In genomic region chr12:6360578-6361490, GRCh38 we compare ENCODE assay signal across 16 cellular contexts. TPM values are rescaled to one million over a fixed set of nuclear protein-coding genes. Genes with fewer than 3 reads are reported as not detected.
DNase-seq lines count a peak whose midpoint lies in the region; ATAC-seq, FAIRE-seq and TF ChIP-seq lines count a peak whose summit lies in the region.
"Had no signal": no experiment of that assay in that cellular context is flagged by ENCODE, and none has a peak within 500 bp of the region (broad histone marks: within the 10 kb centered on the region; RNA-seq: fewer than 3 reads in every experiment).

No MANE protein-coding gene starts in this region.

- H3K9me3 Mint-ChIP-seq in chondrocyte (ENCODE audit: low read depth) = no peaks in the 10 kb centered on the region
- H3K9me3 Mint-ChIP-seq: CD8-positive, alpha-beta memory T cell had no signal

- CTCF ChIA-PET in A549 (lab: Yijun Ruan, JAX) = interaction anchor here (0.7 to 24.7 kb wide), 5 partner anchors 22 to 174 kb away, joined by 3 to 705 read pairs (median 5); partner anchors contain the start of genes GAPDH and TNFRSF1A

- H3K27ac Mint-ChIP-seq in chondrocyte (ENCODE audit: unreplicated experiment) = peak overlapping the region; percentile 51

- peak; percentile 23 for FAIRE-seq in A549 (lab: Jason Lieb, UNC)
- FAIRE-seq: TTC549 had no signal

- DNase-seq in A549 (ENCODE audit: low read depth in 1 of 2, low spot score in 1 of 2) (no peak), DMS79 treated with DMSO at 0.1 percent for 48 hours (lab: John Stamatoyannopoulos, UW) (peak; percentile 96), chondrocyte (ENCODE audit: low spot score) (no peak), osteoblast (ENCODE audit: insufficient read length, low spot score, missing footprints) (peak; percentile 71), iPS-NIHi11 (ENCODE audit: low spot score) (no peak), NCI-H1417 treated with DMSO at 0.1 percent for 48 hours (lab: John Stamatoyannopoulos, UW) (no peak), NCI-H128 (lab: John Stamatoyannopoulos, UW; ENCODE audit: unreplicated experiment) (no peak)
- DNase-seq: CD8-positive, alpha-beta memory T cell; head of caudate nucleus; IMR-90; NCI-H1105; NCI-H82; occipital lobe; SIG-M5 had no signal

- TF ChIP-seq EP300 in A549 (IDR thresholded peaks at IDR 0.05) = no peak

- no peak for TF ChIP-seq CTCF in A549 (IDR thresholded peaks at IDR 0.05)
- no peak for TF ChIP-seq CTCF in chondrocyte (IDR thresholded peaks at IDR 0.05)
- TF ChIP-seq CTCF in osteoblast (IDR thresholded peaks at IDR 0.05; ENCODE audit: extremely low read depth, low read depth, low read length) = no peak

- no peaks in the 10 kb centered on the region for H3K79me2 ChIP-seq in osteoblast (ENCODE audit: insufficient read depth, low read length)

- H3K27me3 Mint-ChIP-seq in chondrocyte (ENCODE audit: low read depth) = no peaks in the 10 kb centered on the region
- H3K27me3 Mint-ChIP-seq: CD8-positive, alpha-beta memory T cell had no signal

- H3K4me3 ChIP-seq in A549 = no peak overlapping the region
- H3K4me3 ChIP-seq in osteoblast (ENCODE audit: insufficient read depth, low read length) = no peak overlapping the region

- H3K27ac ChIP-seq in A549 (peak overlapping the region; percentile 98), osteoblast (ENCODE audit: low read depth, low read length) (no peak overlapping the region)

- WGBS in A549 (ENCODE audit: missing lambda C conversion rate) = 74% methylated on average over 11 of the region's 11 CpGs

- no peaks in the 10 kb centered on the region for H3K9me3 ChIP-seq in A549
- H3K9me3 ChIP-seq in osteoblast (ENCODE audit: low read depth, low read length) = no peaks in the 10 kb centered on the region

- H2AFZ ChIP-seq in osteoblast (ENCODE audit: low read length) = no peak overlapping the region

- no peaks in the 10 kb centered on the region for H4K20me1 ChIP-seq in osteoblast (ENCODE audit: insufficient read depth, low read length)

- no peak for TF ChIP-seq RAD21 in A549 (conservative IDR thresholded peaks at IDR 0.05 in 1 of 2, IDR thresholded peaks at IDR 0.05 in 1 of 2)

- peak overlapping the region; percentile 75 for H3K4me2 ChIP-seq in A549
- no peak overlapping the region for H3K4me2 ChIP-seq in osteoblast (ENCODE audit: insufficient read depth, low read length)

- H3K36me3 Mint-ChIP-seq in chondrocyte (ENCODE audit: low read depth) = peaks cover 2% of the 10 kb centered on the region
- H3K36me3 Mint-ChIP-seq: CD8-positive, alpha-beta memory T cell had no signal

- H3K36me3 ChIP-seq in osteoblast (ENCODE audit: insufficient read depth, low read length) = no peaks in the 10 kb centered on the region

- TF ChIP-seq POLR2A in A549 (IDR thresholded peaks at IDR 0.05; ENCODE audit: low read length) = no peak

- ATAC-seq in A549 (no peak), GM18517 (IDR thresholded peaks at IDR 0.05; ENCODE audit: unreplicated experiment) (no peak)

- POLR2A ChIA-PET in A549 (lab: Yijun Ruan, JAX) = interaction anchor here (0.9 to 1.3 kb wide), 4 partner anchors 10 to 173 kb away, joined by 3 to 6 read pairs (median 4); partner anchors contain the start of gene GAPDH

- peaks cover 32% of the 10 kb centered on the region for H3K4me1 Mint-ChIP-seq in chondrocyte (ENCODE audit: low read depth)

- H3K27me3 ChIP-seq in osteoblast (ENCODE audit: insufficient read depth, low read length) = peaks cover under 1% of the 10 kb centered on the region

- H3K4me1 ChIP-seq in A549 (peaks cover 42% of the 10 kb centered on the region), osteoblast (ENCODE audit: insufficient read depth, low read length) (peaks cover 10% of the 10 kb centered on the region)

- no peak overlapping the region for H3K4me3 Mint-ChIP-seq in chondrocyte (ENCODE audit: unreplicated experiment)

TF ChIP-seq in A549, 52 proteins besides CTCF, POLR2A, EP300 and RAD21:
- TF ChIP-seq KDM5A (IDR thresholded peaks at IDR 0.05) = no peak
- TF ChIP-seq NFE2L2 (conservative IDR thresholded peaks at IDR 0.05; ENCODE audit: low read length) = no peak
- no peak for TF ChIP-seq POLR2AphosphoS2 (conservative IDR thresholded peaks at IDR 0.05; ENCODE audit: low read length)
- no peak for TF ChIP-seq TP53 (CRISPR knock-in tag; IDR thresholded peaks at IDR 0.05)
- TF ChIP-seq ZFP36 (IDR thresholded peaks at IDR 0.05; ENCODE audit: borderline replicate concordance, partially characterized antibody) = no peak
- 0 out of 2 replicates have a peak, but pooled peaks have one; percentile 35 for TF ChIP-seq HOXB13 (CRISPR knock-in tag; IDR thresholded peaks at IDR 0.05; ENCODE audit: low read depth)
- TF ChIP-seq EHF (CRISPR knock-in tag; IDR thresholded peaks at IDR 0.05) = 0 out of 2 replicates have a peak, but pooled peaks have one; percentile 38
- no peak for TF ChIP-seq MAZ (IDR thresholded peaks at IDR 0.05; ENCODE audit: borderline replicate concordance, low read depth, low read length)
- TF ChIP-seq ZNF302 (CRISPR knock-in tag; IDR thresholded peaks at IDR 0.05) = no peak
- TF ChIP-seq, protein P1, sequence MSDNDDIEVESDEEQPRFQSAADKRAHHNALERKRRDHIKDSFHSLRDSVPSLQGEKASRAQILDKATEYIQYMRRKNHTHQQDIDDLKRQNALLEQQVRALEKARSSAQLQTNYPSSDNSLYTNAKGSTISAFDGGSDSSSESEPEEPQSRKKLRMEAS (IDR thresholded peaks at IDR 0.05) = no peak
- no peak for TF ChIP-seq BHLHE40 (IDR thresholded peaks at IDR 0.05; ENCODE audit: low read depth, low read length)

RNA-seq across cellular contexts. Expression of gene SCNN1A, which starts 14.5 kb away (rescaled TPM):
- polyA plus RNA-seq in A549 (2011; rRNA removed) (7.0 and 7.6 TPM in 2 replicates), A549 (2017; fragmentation: RNase III; extraction: RNeasy Plus Mini Kit Qiagen cat#74134 plus additional on column Dnase treatment) (4.3 to 6.0 TPM (median 5.7 TPM) in 3 replicates)
- 4.2 and 6.8 TPM in 2 replicates for polyA plus RNA-seq in A549 (2012; cell fraction: cytosol; rRNA removed)
- 14.1 and 14.4 TPM in 2 replicates for polyA plus RNA-seq in A549 (2012; cell fraction: nucleus; rRNA removed)
- 6.4 and 12.4 TPM in 2 replicates for polyA minus RNA-seq in A549 (2011; rRNA and poly(A)+ RNA removed)
- total RNA-seq in chondrocyte (0.87 to 2.6 TPM (median 1.9 TPM) in 3 replicates), osteoblast (under 0.01 and 0.36 TPM in 2 replicates)
- total RNA-seq: IMR-90, occipital lobe had no signal

RNA-seq across cellular contexts. Expression of gene TNFRSF1A, which starts 19.0 kb away (rescaled TPM):
- 460 and 621 TPM in 2 replicates for polyA plus RNA-seq in A549 (2011; rRNA removed)
- polyA plus RNA-seq in A549 (2012; cell fraction: cytosol; rRNA removed) = 275 and 344 TPM in 2 replicates
- polyA plus RNA-seq in A549 (2012; cell fraction: nucleus; rRNA removed) = 409 and 455 TPM in 2 replicates
- 324 to 416 TPM (median 367 TPM) in 3 replicates for polyA plus RNA-seq in A549 (2017; fragmentation: RNase III; extraction: RNeasy Plus Mini Kit Qiagen cat#74134 plus additional on column Dnase treatment)
- polyA minus RNA-seq in A549 (2011; rRNA and poly(A)+ RNA removed) = 307 and 325 TPM in 2 replicates
- 88.5 to 128 TPM (median 127 TPM) in 3 replicates for total RNA-seq in chondrocyte
- total RNA-seq in osteoblast = 228 and 255 TPM in 2 replicates

RNA-seq across cellular contexts. Expression of gene LTBR, which starts 23.1 kb away (rescaled TPM):
- 57.3 and 63.9 TPM in 2 replicates for polyA plus RNA-seq in A549 (2011; rRNA removed)
- polyA plus RNA-seq in A549 (2012; cell fraction: cytosol; rRNA removed) = 72.7 and 103 TPM in 2 replicates
- polyA plus RNA-seq in A549 (2012; cell fraction: nucleus; rRNA removed) = 137 and 148 TPM in 2 replicates
- polyA plus RNA-seq in A549 (2017; fragmentation: RNase III; extraction: RNeasy Plus Mini Kit Qiagen cat#74134 plus additional on column Dnase treatment) = 90.4 to 110 TPM (median 109 TPM) in 3 replicates
- polyA minus RNA-seq in A549 (2011; rRNA and poly(A)+ RNA removed) = 47.1 and 54.7 TPM in 2 replicates
- total RNA-seq in chondrocyte = 11.8 to 46.5 TPM (median 41.1 TPM) in 3 replicates
- 110 and 121 TPM in 2 replicates for total RNA-seq in osteoblast
- polyA plus RNA-seq: CD8-positive, alpha-beta memory T cell had no signal

RNA-seq across cellular contexts. Expression of gene PLEKHG6, which starts 50.4 kb away (rescaled TPM):
- polyA plus RNA-seq in A549 (2011; rRNA removed) (0.25 and 0.31 TPM in 2 replicates), A549 (2017; fragmentation: RNase III; extraction: RNeasy Plus Mini Kit Qiagen cat#74134 plus additional on column Dnase treatment) (0.15 to 0.29 TPM (median 0.16 TPM) in 3 replicates)
- polyA plus RNA-seq in A549 (2012; cell fraction: cytosol; rRNA removed) = 0.26 and 0.70 TPM in 2 replicates
- polyA plus RNA-seq in A549 (2012; cell fraction: nucleus; rRNA removed) = 0.26 and 0.33 TPM in 2 replicates
- polyA minus RNA-seq in A549 (2011; rRNA and poly(A)+ RNA removed) = 0.41 and 0.88 TPM in 2 replicates
- total RNA-seq in chondrocyte (0.21 to 0.35 TPM in 2 of 3 replicates, not detected in the other), osteoblast (not detected in 2 replicates)
- total RNA-seq: CD8-positive, alpha-beta memory T cell; occipital lobe had no signal

Comparison
In these comparisons a context has a peak if more than half of its experiments do, and no peak if none do; other contexts are left out.
1. DNase-seq: peak in DMS79 treated with DMSO at 0.1 percent for 48 hours (single experiment) and osteoblast (single experiment); none in A549 (0 of 2), chondrocyte (single experiment), iPS-NIHi11 (single experiment), NCI-H1417 treated with DMSO at 0.1 percent for 48 hours (single experiment) and NCI-H128 (single experiment).